ENCODE assay signal across 15 cellular contexts in the genomic region with DNA sequence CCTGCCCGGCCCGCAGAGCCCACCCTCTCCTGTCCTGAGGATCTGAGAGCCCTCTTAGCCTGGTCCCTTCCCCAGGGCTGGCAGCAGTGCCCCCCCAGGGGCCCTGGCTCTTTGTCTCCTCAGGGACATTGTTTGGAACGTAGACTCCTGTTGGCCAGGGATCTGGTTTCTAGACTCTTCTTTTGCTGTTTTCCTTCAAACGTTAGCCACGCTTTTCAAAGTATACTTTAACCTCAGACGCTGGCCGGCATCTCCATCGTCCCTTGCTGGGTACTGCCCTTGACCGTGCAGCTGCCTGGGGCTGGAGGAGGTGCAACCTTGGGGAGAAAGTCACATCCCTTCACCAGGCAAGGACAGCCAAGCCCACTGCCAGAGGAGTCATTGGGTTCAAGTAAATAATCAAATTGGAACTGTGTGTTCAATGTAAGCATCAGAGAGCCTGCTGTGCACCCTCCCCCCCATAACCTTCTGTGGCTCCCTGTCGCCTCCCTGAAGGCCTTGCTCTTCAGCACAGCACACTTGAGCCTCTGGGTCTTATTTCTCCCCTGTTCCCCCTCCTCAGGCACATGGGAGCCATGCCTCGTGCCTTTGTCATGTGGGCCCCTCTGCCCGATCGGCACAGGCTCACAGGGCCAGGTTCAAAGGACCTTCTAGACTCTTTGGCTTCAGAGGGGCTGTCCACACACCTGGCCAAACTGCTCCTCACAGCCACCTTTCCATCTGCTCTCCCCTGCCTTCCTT. TPM values are rescaled to one million over a fixed set of nuclear protein-coding genes. Genes with fewer than 3 reads are reported as not detected.
DNase-seq lines count a peak whose midpoint lies in the region; ATAC-seq and TF ChIP-seq lines count a peak whose summit lies in the region.
"Had no signal": no experiment of that assay in that cellular context is flagged by ENCODE, and none has a peak within 500 bp of the region (broad histone marks: within the 10 kb centered on the region; RNA-seq: fewer than 3 reads in every experiment).

No MANE protein-coding gene starts in this region.

- H3K27ac ChIP-seq in OCI-LY3 (ENCODE audit: low read length) (no peak overlapping the region), gastroesophageal sphincter (peak overlapping the region in 3 of 4 donors; percentile 74 to 84 (median 78)), prostate gland (peak overlapping the region; percentile 49 to 70)
- no peak overlapping the region for H3K27ac ChIP-seq in naive thymus-derived CD4-positive, alpha-beta T cell (ENCODE audit: low read depth, low read length)

- peaks cover 76% of the 10 kb centered on the region for H3K4me1 Mint-ChIP-seq in CD14-positive monocyte
- no peaks in the 10 kb centered on the region for H3K4me1 Mint-ChIP-seq in activated CD4-positive, alpha-beta T cell treated with anti-CD3 and anti-CD28 coated beads, Interleukin-2, amount 10 ng/mL, durations not matched to agents 24 days and 14 days
- peaks cover 15 to 31% of the 10 kb centered on the region in 2 donors for H3K4me1 Mint-ChIP-seq in immature natural killer cell
- peaks cover 0 to 13% (median 3%) of the 10 kb centered on the region in 7 donors for H3K4me1 Mint-ChIP-seq in naive thymus-derived CD4-positive, alpha-beta T cell

- H3K79me2 ChIP-seq in OCI-LY3 (ENCODE audit: low read length): no peaks in the 10 kb centered on the region
- H3K79me2 ChIP-seq: parathyroid adenoma had no signal

- peaks cover 0 to 6% (median 0%) of the 10 kb centered on the region in 7 donors for H3K9me3 Mint-ChIP-seq in CD14-positive monocyte
- H3K9me3 Mint-ChIP-seq in activated CD4-positive, alpha-beta T cell treated with anti-CD3 and anti-CD28 coated beads, Interleukin-2, amount 10 ng/mL, durations not matched to agents 24 days and 14 days: no peaks in the 10 kb centered on the region
- H3K9me3 Mint-ChIP-seq in immature natural killer cell: peaks cover 0 to 3% (median 0%) of the 10 kb centered on the region in 6 donors
- no peaks in the 10 kb centered on the region for H3K9me3 Mint-ChIP-seq in naive thymus-derived CD4-positive, alpha-beta T cell
- H3K9me3 Mint-ChIP-seq: activated naive CD4-positive, alpha-beta T cell treated with anti-CD3 and anti-CD28 coated beads, Interleukin-2, amount 10 ng/mL, durations not matched to agents 7 days and 5 days had no signal

- TF ChIP-seq CTCF in CD14-positive monocyte (IDR thresholded peaks at IDR 0.05) (no peak), OCI-LY3 (IDR thresholded peaks at IDR 0.05; ENCODE audit: low read depth, low read length) (no peak), gastroesophageal sphincter (IDR thresholded peaks at IDR 0.05) (no peak), prostate gland (IDR thresholded peaks at IDR 0.05) (no peak)

- no peak for TF ChIP-seq EP300 in gastroesophageal sphincter (IDR thresholded peaks at IDR 0.05)

- no peak for ATAC-seq in gastroesophageal sphincter
- no peak for ATAC-seq in GM18511 (IDR thresholded peaks at IDR 0.05; ENCODE audit: unreplicated experiment)
- no peak for ATAC-seq in naive thymus-derived CD4-positive, alpha-beta T cell

- H3K4me3 ChIP-seq in OCI-LY3 (ENCODE audit: low read length) (no peak overlapping the region), gastroesophageal sphincter (no peak overlapping the region), prostate gland (no peak overlapping the region)
- no peak overlapping the region for H3K4me3 ChIP-seq in naive thymus-derived CD4-positive, alpha-beta T cell (ENCODE audit: low read length)

- TF ChIP-seq POLR2A in gastroesophageal sphincter (IDR thresholded peaks at IDR 0.05) (no peak), prostate gland (IDR thresholded peaks at IDR 0.05) (no peak)

- intact Hi-C loops in CD14-positive monocyte (cut with micrococcal nuclease) (loop anchor here (5.0 to 10.0 kb wide), 4 partner anchors 38 to 296 kb away; a partner anchor contains a TSS), prostate gland (cut with DNase I) (loop anchor here (5.0 to 10.0 kb wide), 2 partner anchors 313 to 546 kb away; no protein-coding TSS in a partner anchor)
- intact Hi-C loops in activated CD4-positive, alpha-beta T cell treated with anti-CD3 and anti-CD28 coated beads, Interleukin-2, amount 10 ng/mL, durations not matched to agents 24 days and 14 days (cut with micrococcal nuclease): no loop called here
- intact Hi-C loops in naive thymus-derived CD4-positive, alpha-beta T cell (cut with micrococcal nuclease): loop anchor here in 1 of 2 donors (5.0 kb wide), 1 partner anchor 38 kb away; no protein-coding TSS in a partner anchor

- H4K20me1 ChIP-seq in OCI-LY3 (ENCODE audit: insufficient read depth, low read length): no peaks in the 10 kb centered on the region

- H3K27ac Mint-ChIP-seq in CD14-positive monocyte: peak overlapping the region in 6 of 7 donors; percentile 63 to 99 (median 98)
- no peak overlapping the region for H3K27ac Mint-ChIP-seq in activated CD4-positive, alpha-beta T cell treated with anti-CD3 and anti-CD28 coated beads, Interleukin-2, amount 10 ng/mL, durations not matched to agents 24 days and 14 days
- peak overlapping the region in 1 of 6 donors; percentile 63 for H3K27ac Mint-ChIP-seq in immature natural killer cell
- H3K27ac Mint-ChIP-seq in naive thymus-derived CD4-positive, alpha-beta T cell: peak overlapping the region in 1 of 9 donors; percentile 51
- H3K27ac Mint-ChIP-seq: activated naive CD4-positive, alpha-beta T cell treated with anti-CD3 and anti-CD28 coated beads, Interleukin-2, amount 10 ng/mL, durations not matched to agents 7 days and 5 days had no signal

- H3K36me3 Mint-ChIP-seq in CD14-positive monocyte (no peaks in the 10 kb centered on the region), immature natural killer cell (no peaks in the 10 kb centered on the region)
- no peaks in the 10 kb centered on the region for H3K36me3 Mint-ChIP-seq in activated CD4-positive, alpha-beta T cell treated with anti-CD3 and anti-CD28 coated beads, Interleukin-2, amount 10 ng/mL, durations not matched to agents 24 days and 14 days (ENCODE audit: low read depth)
- no peaks in the 10 kb centered on the region for H3K36me3 Mint-ChIP-seq in naive thymus-derived CD4-positive, alpha-beta T cell
- H3K36me3 Mint-ChIP-seq: activated naive CD4-positive, alpha-beta T cell treated with anti-CD3 and anti-CD28 coated beads, Interleukin-2, amount 10 ng/mL, durations not matched to agents 7 days and 5 days had no signal

- peaks cover 0 to 2% (median 0%) of the 10 kb centered on the region in 3 donors for H3K27me3 Mint-ChIP-seq in CD14-positive monocyte (ENCODE audit: low read depth in 3 of 3)
- H3K27me3 Mint-ChIP-seq in activated CD4-positive, alpha-beta T cell treated with anti-CD3 and anti-CD28 coated beads, Interleukin-2, amount 10 ng/mL, durations not matched to agents 24 days and 14 days: peaks cover 3% of the 10 kb centered on the region
- H3K27me3 Mint-ChIP-seq in immature natural killer cell (ENCODE audit: low read depth in 3 of 3): peaks cover 9 to 13% (median 11%) of the 10 kb centered on the region in 3 donors
- peaks cover 0 to 6% (median 4%) of the 10 kb centered on the region in 5 donors for H3K27me3 Mint-ChIP-seq in naive thymus-derived CD4-positive, alpha-beta T cell

- H3K4me2 ChIP-seq in OCI-LY3 (ENCODE audit: low read length): no peak overlapping the region

- POLR2A ChIA-PET in naive thymus-derived CD4-positive, alpha-beta T cell (lab: Charles Lee): no interaction called here

- CTCF ChIA-PET in naive thymus-derived CD4-positive, alpha-beta T cell (lab: Charles Lee): interaction anchor here (2.3 kb wide), 1 partner anchor 119 kb away, joined by 7 read pairs; no protein-coding TSS in a partner anchor

- H3K4me1 ChIP-seq in OCI-LY3 (ENCODE audit: low read length): peaks cover 85% of the 10 kb centered on the region
- H3K4me1 ChIP-seq in gastroesophageal sphincter: peaks cover 0 to 96% (median 47%) of the 10 kb centered on the region in 3 donors
- peaks cover 8% of the 10 kb centered on the region for H3K4me1 ChIP-seq in prostate gland (replicated peaks)
- peaks cover 0 to 6% of the 10 kb centered on the region in 2 donors for H3K4me1 ChIP-seq in naive thymus-derived CD4-positive, alpha-beta T cell (ENCODE audit: control insufficient read depth in 2 of 2, insufficient read depth in 2 of 2, low read length in 2 of 2)

- peak overlapping the region; percentile 2; the same call in 1 of the 2 replicates for H3K9ac ChIP-seq in OCI-LY3 (ENCODE audit: low read length)
- H3K9ac ChIP-seq: parathyroid adenoma had no signal

- peak overlapping the region in 1 of 2 donors; percentile 35 for H3K4me3 Mint-ChIP-seq in CD14-positive monocyte
- H3K4me3 Mint-ChIP-seq in activated CD4-positive, alpha-beta T cell treated with anti-CD3 and anti-CD28 coated beads, Interleukin-2, amount 10 ng/mL, durations not matched to agents 24 days and 14 days: no peak overlapping the region
- H3K4me3 Mint-ChIP-seq in immature natural killer cell: no peak overlapping the region
- H3K4me3 Mint-ChIP-seq in naive thymus-derived CD4-positive, alpha-beta T cell: no peak overlapping the region
- H3K4me3 Mint-ChIP-seq: activated naive CD4-positive, alpha-beta T cell treated with anti-CD3 and anti-CD28 coated beads, Interleukin-2, amount 10 ng/mL, durations not matched to agents 7 days and 5 days had no signal

- no peak overlapping the region for H2AFZ ChIP-seq in OCI-LY3 (ENCODE audit: low read depth, low read length)

- no peaks in the 10 kb centered on the region for H3K27me3 ChIP-seq in OCI-LY3 (ENCODE audit: low read depth, low read length)
- no peaks in the 10 kb centered on the region for H3K27me3 ChIP-seq in gastroesophageal sphincter
- H3K27me3 ChIP-seq in prostate gland (replicated peaks; ENCODE audit: insufficient read depth): no peaks in the 10 kb centered on the region
- H3K27me3 ChIP-seq in naive thymus-derived CD4-positive, alpha-beta T cell (ENCODE audit: control insufficient read depth in 2 of 2, insufficient read depth in 2 of 2, low read length in 2 of 2): no peaks in the 10 kb centered on the region

- H3K36me3 ChIP-seq in OCI-LY3 (replicated peaks; ENCODE audit: low read depth, low read length): no peaks in the 10 kb centered on the region
- H3K36me3 ChIP-seq in gastroesophageal sphincter: no peaks in the 10 kb centered on the region
- H3K36me3 ChIP-seq in prostate gland: no peaks in the 10 kb centered on the region
- no peaks in the 10 kb centered on the region for H3K36me3 ChIP-seq in naive thymus-derived CD4-positive, alpha-beta T cell (ENCODE audit: control insufficient read depth in 2 of 3, insufficient read depth in 3 of 3, low read length in 3 of 3)

- DNase-seq in CD14-positive monocyte (ENCODE audit: low spot score): no peak
- no peak for DNase-seq in prostate gland (ENCODE audit: low spot score)
- DNase-seq in activated CD4-positive, alpha-beta T cell treated with anti-CD3 and anti-CD28 coated beads, Interleukin-2, amount 10 ng/mL, durations not matched to agents 24 days and 14 days: no peak
- no peak for DNase-seq in immature natural killer cell
- DNase-seq in naive thymus-derived CD4-positive, alpha-beta T cell: no peak
- DNase-seq: activated CD8-positive, alpha-beta memory T cell treated with anti-CD3 and anti-CD28 coated beads for 24 hours; activated naive CD4-positive, alpha-beta T cell treated with anti-CD3 and anti-CD28 coated beads, Interleukin-2, amount 10 ng/mL, durations not matched to agents 7 days and 5 days; mesendoderm; stimulated activated CD4-positive, alpha-beta T cell treated with anti-CD3 and anti-CD28 coated beads, Interleukin-2, amount 100 ng/mL, for 24 hours; T-helper 9 cell had no signal

- H3K9me3 ChIP-seq in OCI-LY3 (ENCODE audit: insufficient read depth, low read length) (no peaks in the 10 kb centered on the region), gastroesophageal sphincter (no peaks in the 10 kb centered on the region), prostate gland (no peaks in the 10 kb centered on the region)
- no peaks in the 10 kb centered on the region for H3K9me3 ChIP-seq in naive thymus-derived CD4-positive, alpha-beta T cell (ENCODE audit: control insufficient read depth in 2 of 3, low read length in 3 of 3)

- 60% methylated on average over 8 of the region's 13 CpGs; no CpG with 5 or more reads in 1 of the 2 donors for WGBS in gastroesophageal sphincter (ENCODE audit: low coverage in 1 of 2), 2 donors
- WGBS in prostate gland: 70% methylated on average over 11 of the region's 13 CpGs

RNA-seq across cellular contexts. Expression of a gene that starts 21.8 kb away (rescaled TPM):
- not detected for polyA plus RNA-seq in CD14-positive monocyte
- 1 to 10 TPM in 1 of 4 donors, not detected in 3; 1.2 TPM for total RNA-seq in gastroesophageal sphincter
- 1 to 10 TPM; 7.5 to 7.7 TPM for total RNA-seq in prostate gland
- not detected in 2 replicates for total RNA-seq in activated CD4-positive, alpha-beta T cell treated with anti-CD3 and anti-CD28 coated beads, Interleukin-2, amount 10 ng/mL, durations not matched to agents 24 days and 14 days
- polyA plus RNA-seq in immature natural killer cell: not detected
- total RNA-seq in naive thymus-derived CD4-positive, alpha-beta T cell: not detected
- not detected for polyA plus RNA-seq in naive thymus-derived CD4-positive, alpha-beta T cell
- total RNA-seq: NCI-H460 had no signal

Comparison
In these comparisons a context has a peak if more than half of its experiments do, and no peak if none do; other contexts are left out.
1. H3K27ac ChIP-seq: peak in gastroesophageal sphincter (3 of 4) and prostate gland (2 of 2); none in OCI-LY3 (single experiment) and naive thymus-derived CD4-positive, alpha-beta T cell (single experiment).